8 cellular contexts compared by ENCODE assay signal in genomic region chr10:100890696-100891271, GRCh38. TPM values are rescaled to one million over a fixed set of nuclear protein-coding genes. Genes with fewer than 3 reads are reported as not detected.
DNase-seq lines count a peak whose midpoint lies in the region; ATAC-seq and TF ChIP-seq lines count a peak whose summit lies in the region.

No MANE protein-coding gene starts in this region.

- H3K36me3 ChIP-seq in HEK293 (ENCODE audit: control insufficient read depth in 2 of 2, insufficient read depth in 1 of 2, low read length in 2 of 2) (no peaks in the 10 kb centered on the region), SK-N-SH (replicated peaks in 1 of 2; ENCODE audit: control insufficient read depth in 1 of 2, insufficient read depth in 2 of 2, low read length in 1 of 2) (no peaks in the 10 kb centered on the region)

- H3K4me2 ChIP-seq in SK-N-SH, result peak overlapping the region; percentile 57

- TF ChIP-seq EP300 in SK-N-SH (IDR thresholded peaks at IDR 0.05; ENCODE audit: borderline replicate concordance in 1 of 2, low read depth in 1 of 2, low read length in 1 of 2), result peak; percentile 59 to 86; a peak in 3 of 4 replicates

- WGBS in SK-N-SH (ENCODE audit: low lambda C conversion rate), result 24% methylated on average over 6 of the region's 6 CpGs

- H3K4me3 ChIP-seq in HEK293 (ENCODE audit: low read depth, low read length), result no peak overlapping the region
- H3K4me3 ChIP-seq in SK-N-SH (ENCODE audit: low read depth in 2 of 2, low read length in 1 of 2), result no peak overlapping the region
- H3K4me3 ChIP-seq in fibroblast of the aortic adventitia (ENCODE audit: low read depth, low read length), result no peak overlapping the region

- H4K20me1 ChIP-seq in SK-N-SH (ENCODE audit: insufficient read depth), result no peaks in the 10 kb centered on the region

- H3K79me2 ChIP-seq in SK-N-SH (ENCODE audit: insufficient read depth), result no peaks in the 10 kb centered on the region

- no peak overlapping the region; the same call in 1 of the 2 replicates for H3K9ac ChIP-seq in SK-N-SH

- no peak overlapping the region for H3K27ac ChIP-seq in HEK293 (ENCODE audit: extremely low read depth, low read depth, low read length)
- peak overlapping the region; percentile 56 to 85; a peak in 3 of 4 replicates for H3K27ac ChIP-seq in SK-N-SH (ENCODE audit: low read depth in 2 of 2, low read length in 1 of 2)

- H3F3A ChIP-seq in SK-N-SH (replicated peaks; ENCODE audit: insufficient read depth), result peaks cover 13% of the 10 kb centered on the region

- ATAC-seq in GM18870 (IDR thresholded peaks at IDR 0.05; ENCODE audit: unreplicated experiment), result no peak
- no peak for ATAC-seq in HG03378 (IDR thresholded peaks at IDR 0.05; ENCODE audit: unreplicated experiment)
- no peak for ATAC-seq in GM21737 (IDR thresholded peaks at IDR 0.05; ENCODE audit: unreplicated experiment)

- POLR2A ChIA-PET in HEK293 (lab: Yijun Ruan, JAX), result no interaction called here
- POLR2A ChIA-PET in SK-N-SH (lab: Yijun Ruan, JAX), result no interaction called here

- CTCF ChIA-PET in HEK293 (lab: Yijun Ruan, JAX) (interaction anchor here (0.7 to 0.9 kb wide), 3 partner anchors 12 to 605 kb away, joined by 3 read pairs; partner anchors contain the start of gene BLOC1S2), SK-N-SH (lab: Yijun Ruan, JAX) (interaction anchor here (0.9 kb wide), 1 partner anchor 328 kb away, joined by 3 read pairs; no protein-coding TSS in a partner anchor)

- peaks cover 9% of the 10 kb centered on the region for H3K4me1 ChIP-seq in HEK293 (ENCODE audit: control insufficient read depth, insufficient read depth, low read length)
- H3K4me1 ChIP-seq in SK-N-SH (ENCODE audit: control insufficient read depth in 1 of 2, insufficient read depth in 2 of 2, low read depth in 1 of 2, low read length in 1 of 2), result peaks cover 0 to 11% of the 10 kb centered on the region in 2 experiments; a peak in 3 of 4 replicates

- H3K9me2 ChIP-seq in SK-N-SH, result no peaks in the 10 kb centered on the region

- no peak for DNase-seq in SK-N-SH
- DNase-seq in fibroblast of the aortic adventitia (ENCODE audit: low read depth), result peak; percentile 88
- DNase-seq in pulmonary artery endothelial cell (ENCODE audit: low read depth, low spot score), result peak; percentile 49
- DNase-seq in NCI-H1105 (lab: John Stamatoyannopoulos, UW), result no peak

- no peaks in the 10 kb centered on the region for H3K9me3 ChIP-seq in HEK293 (ENCODE audit: control insufficient read depth, insufficient read depth, low read depth, low read length)
- H3K9me3 ChIP-seq in SK-N-SH, result no peaks in the 10 kb centered on the region

- no peak for TF ChIP-seq RAD21 in SK-N-SH (IDR thresholded peaks at IDR 0.05; ENCODE audit: low read length)

- peak overlapping the region; percentile 53; the same call in 1 of the 2 replicates for H2AFZ ChIP-seq in SK-N-SH (ENCODE audit: low read depth)

- TF ChIP-seq CTCF in HEK293 (tag by site-specific recombination; IDR thresholded peaks at IDR 0.05) (no peak), SK-N-SH (IDR thresholded peaks at IDR 0.05) (no peak), fibroblast of the aortic adventitia (IDR thresholded peaks at IDR 0.05; ENCODE audit: insufficient read depth, low read length) (no peak)

- no peaks in the 10 kb centered on the region for H3K27me3 ChIP-seq in SK-N-SH (ENCODE audit: insufficient read depth)

TF ChIP-seq in HEK293, 187 proteins besides CTCF, POLR2A, EP300 and RAD21 (continues in another document):
- TF ChIP-seq ZNF48 (tag by site-specific recombination; IDR thresholded peaks at IDR 0.05) (no peak), EGR2 (tag by site-specific recombination; IDR thresholded peaks at IDR 0.05; ENCODE audit: low read depth) (no peak), ZNF155 (tag by site-specific recombination; IDR thresholded peaks at IDR 0.05) (no peak), ZNF560 (tag by site-specific recombination; IDR thresholded peaks at IDR 0.05; ENCODE audit: borderline replicate concordance) (no peak), ZNF138 (tag by site-specific recombination; IDR thresholded peaks at IDR 0.05; ENCODE audit: borderline replicate concordance) (no peak), ZNF433 (tag by site-specific recombination; IDR thresholded peaks at IDR 0.05; ENCODE audit: low read depth) (no peak)

TF ChIP-seq in SK-N-SH, 30 proteins besides CTCF, POLR2A, EP300 and RAD21 (continues in another document):
- no peak for TF ChIP-seq RFX5 (IDR thresholded peaks at IDR 0.05; ENCODE audit: low read length)
- TF ChIP-seq, protein P1, sequence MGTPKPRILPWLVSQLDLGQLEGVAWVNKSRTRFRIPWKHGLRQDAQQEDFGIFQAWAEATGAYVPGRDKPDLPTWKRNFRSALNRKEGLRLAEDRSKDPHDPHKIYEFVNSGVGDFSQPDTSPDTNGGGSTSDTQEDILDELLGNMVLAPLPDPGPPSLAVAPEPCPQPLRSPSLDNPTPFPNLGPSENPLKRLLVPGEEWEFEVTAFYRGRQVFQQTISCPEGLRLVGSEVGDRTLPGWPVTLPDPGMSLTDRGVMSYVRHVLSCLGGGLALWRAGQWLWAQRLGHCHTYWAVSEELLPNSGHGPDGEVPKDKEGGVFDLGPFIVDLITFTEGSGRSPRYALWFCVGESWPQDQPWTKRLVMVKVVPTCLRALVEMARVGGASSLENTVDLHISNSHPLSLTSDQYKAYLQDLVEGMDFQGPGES (IDR thresholded peaks at IDR 0.05; ENCODE audit: low read depth, low read length), result no peak
- peak; percentile 100 for TF ChIP-seq RXRA (IDR thresholded peaks at IDR 0.05; ENCODE audit: borderline replicate concordance, low read depth)
- TF ChIP-seq USF1 (IDR thresholded peaks at IDR 0.05; ENCODE audit: borderline replicate concordance, low read depth), result peak; percentile 35; the same call in 1 of the 2 replicates
- TF ChIP-seq, protein P2, sequence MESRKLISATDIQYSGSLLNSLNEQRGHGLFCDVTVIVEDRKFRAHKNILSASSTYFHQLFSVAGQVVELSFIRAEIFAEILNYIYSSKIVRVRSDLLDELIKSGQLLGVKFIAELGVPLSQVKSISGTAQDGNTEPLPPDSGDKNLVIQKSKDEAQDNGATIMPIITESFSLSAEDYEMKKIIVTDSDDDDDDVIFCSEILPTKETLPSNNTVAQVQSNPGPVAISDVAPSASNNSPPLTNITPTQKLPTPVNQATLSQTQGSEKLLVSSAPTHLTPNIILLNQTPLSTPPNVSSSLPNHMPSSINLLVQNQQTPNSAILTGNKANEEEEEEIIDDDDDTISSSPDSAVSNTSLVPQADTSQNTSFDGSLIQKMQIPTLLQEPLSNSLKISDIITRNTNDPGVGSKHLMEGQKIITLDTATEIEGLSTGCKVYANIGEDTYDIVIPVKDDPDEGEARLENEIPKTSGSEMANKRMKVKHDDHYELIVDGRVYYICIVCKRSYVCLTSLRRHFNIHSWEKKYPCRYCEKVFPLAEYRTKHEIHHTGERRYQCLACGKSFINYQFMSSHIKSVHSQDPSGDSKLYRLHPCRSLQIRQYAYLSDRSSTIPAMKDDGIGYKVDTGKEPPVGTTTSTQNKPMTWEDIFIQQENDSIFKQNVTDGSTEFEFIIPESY (IDR thresholded peaks at IDR 0.05; ENCODE audit: borderline replicate concordance, low read depth), result peak; percentile 79
- peak; percentile 32; the same call in 1 of the 2 replicates for TF ChIP-seq GABPA (IDR thresholded peaks at IDR 0.05; ENCODE audit: low read depth)
- TF ChIP-seq RCOR1 (IDR thresholded peaks at IDR 0.05; ENCODE audit: low read length), result no peak
- TF ChIP-seq ELF1 (IDR thresholded peaks at IDR 0.05), result 0 out of 2 replicates have a peak, but pooled peaks have one; percentile 32
- TF ChIP-seq EZH2phosphoT487 (IDR thresholded peaks at IDR 0.05; ENCODE audit: borderline replicate concordance, low read depth), result no peak
- TF ChIP-seq CHD2 (IDR thresholded peaks at IDR 0.05; ENCODE audit: low read length, partially characterized antibody), result no peak
- TF ChIP-seq FOXJ3 (CRISPR knock-in tag; IDR thresholded peaks at IDR 0.05), result no peak
- no peak for TF ChIP-seq GATA2 (CRISPR knock-in tag; IDR thresholded peaks at IDR 0.05)
- peak; percentile 100 for TF ChIP-seq MAX (IDR thresholded peaks at IDR 0.05; ENCODE audit: low read depth)
- peak; percentile 55; the same call in 1 of the 2 replicates for TF ChIP-seq POLR2AphosphoS5 (IDR thresholded peaks at IDR 0.05; ENCODE audit: low read depth, low read length)
- TF ChIP-seq JUND (IDR thresholded peaks at IDR 0.05), result peak; percentile 92
- peak; percentile 34 for TF ChIP-seq NFIC (IDR thresholded peaks at IDR 0.05; ENCODE audit: borderline replicate concordance)
- peak; percentile 46; the same call in 1 of the 2 replicates for TF ChIP-seq TAF1 (IDR thresholded peaks at IDR 0.05; ENCODE audit: borderline replicate concordance, low read depth, low read length)
- TF ChIP-seq USF2 (IDR thresholded peaks at IDR 0.05; ENCODE audit: borderline replicate concordance, low read depth, low read length), result no peak
- peak; percentile 49; the same call in 1 of the 2 replicates for TF ChIP-seq YY1 (IDR thresholded peaks at IDR 0.05; ENCODE audit: low read depth)
- peak; percentile 95 for TF ChIP-seq FOSL2 (IDR thresholded peaks at IDR 0.05; ENCODE audit: borderline replicate concordance, low read depth)
- TF ChIP-seq FOXM1 (IDR thresholded peaks at IDR 0.05; ENCODE audit: low read depth), result 0 out of 2 replicates have a peak, but pooled peaks have one; percentile 45
- TF ChIP-seq TCF12 (IDR thresholded peaks at IDR 0.05), result peak; percentile 89

RNA-seq across cellular contexts. Expression of gene SLF2, which starts 22.0 kb away (rescaled TPM):
- 6.3 and 7.5 TPM in 2 replicates for polyA plus RNA-seq in SK-N-SH (2012; rRNA removed)
- polyA plus RNA-seq in SK-N-SH (2012; cell fraction: cytosol; rRNA removed), result 4.9 and 5.0 TPM in 2 replicates
- polyA plus RNA-seq in SK-N-SH (2012; cell fraction: nucleus; rRNA removed), result 20.7 and 25.6 TPM in 2 replicates
- total RNA-seq in fibroblast of the aortic adventitia (ENCODE audit: low replicate concordance) (34.8 and 62.8 TPM in 2 replicates), pulmonary artery endothelial cell (18.1 and 36.7 TPM in 2 replicates)

Comparison
In these comparisons a context has a peak if more than half of its experiments do, and no peak if none do; other contexts are left out.
1. DNase-seq: peak in fibroblast of the aortic adventitia (single experiment) and pulmonary artery endothelial cell (single experiment); none in SK-N-SH (single experiment) and NCI-H1105 (single experiment).
2. Of the 4 proteins assayed by ChIP-seq in both HEK293 and SK-N-SH: peak only in HEK293: none; only in SK-N-SH: PBX3, REST and YY1; in both: none; in neither: 1.